Comparison of ENCODE assay signal across 20 cellular contexts in the genomic region with DNA sequence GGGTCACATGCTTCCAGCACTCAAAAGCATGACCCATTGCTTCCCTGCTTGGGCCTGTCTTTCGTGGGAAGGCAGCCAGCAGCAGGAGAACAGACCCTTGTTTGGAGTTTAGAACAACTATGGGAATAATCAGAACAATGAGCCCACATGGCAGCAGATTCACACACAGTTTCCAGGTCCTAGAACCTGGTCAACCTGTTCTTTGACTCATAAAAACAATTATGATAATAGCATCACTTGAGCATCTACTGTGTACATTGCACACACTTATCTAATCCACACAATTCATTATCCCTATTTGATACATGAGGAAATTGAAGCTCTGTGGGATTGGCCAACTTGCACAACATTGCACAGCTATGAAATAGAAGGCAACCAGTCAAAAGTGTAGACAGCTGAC. TPM values are rescaled to one million over a fixed set of nuclear protein-coding genes. Genes with fewer than 3 reads are reported as not detected.
"Had no signal": no experiment of that assay in that cellular context is flagged by ENCODE, and none has a peak within 500 bp of the region (broad histone marks: within the 10 kb centered on the region; RNA-seq: fewer than 3 reads in every experiment).

No MANE protein-coding gene starts in this region.

- H3K9me3 Mint-ChIP-seq: activated naive CD8-positive, alpha-beta T cell treated with anti-CD3 and anti-CD28 coated beads, Interleukin-2, amount 50 U/mL, for 24 hours; nephron; stimulated activated naive CD8-positive, alpha-beta T cell treated with anti-CD3 and anti-CD28 coated beads, Interleukin-15, Interleukin-2, amounts not matched to agents 100 ng/mL and 50 ng/mL, for 24 hours had no signal

- H3K36me3 ChIP-seq: cardiac muscle cell, gastrocnemius medialis, left lung, WERI-Rb-1 had no signal

- H3K27ac ChIP-seq: cardiac muscle cell, gastrocnemius medialis, left lung, psoas muscle, testis, WERI-Rb-1 had no signal

- H3K9me3 ChIP-seq: gastrocnemius medialis, left lung, psoas muscle, testis had no signal

- H3K27ac Mint-ChIP-seq: activated CD8-positive, alpha-beta T cell treated with anti-CD3 and anti-CD28 coated beads, Interleukin-2, amount 10 ng/mL, durations not matched to agents 7 days and 5 days; activated naive CD8-positive, alpha-beta T cell treated with anti-CD3 and anti-CD28 coated beads, Interleukin-2, amount 50 U/mL, for 24 hours; nephron; stimulated activated naive CD8-positive, alpha-beta T cell treated with anti-CD3 and anti-CD28 coated beads, Interleukin-15, Interleukin-2, amounts not matched to agents 100 ng/mL and 50 ng/mL, for 24 hours had no signal

- H3K27me3 ChIP-seq: cardiac muscle cell, gastrocnemius medialis, left lung, testis had no signal

- H3K4me3 Mint-ChIP-seq: activated CD8-positive, alpha-beta T cell treated with anti-CD3 and anti-CD28 coated beads, Interleukin-2, amount 10 ng/mL, durations not matched to agents 7 days and 5 days; activated naive CD8-positive, alpha-beta T cell treated with anti-CD3 and anti-CD28 coated beads, Interleukin-2, amount 50 U/mL, for 24 hours; nephron; stimulated activated naive CD8-positive, alpha-beta T cell treated with anti-CD3 and anti-CD28 coated beads, Interleukin-15, Interleukin-2, amounts not matched to agents 100 ng/mL and 50 ng/mL, for 24 hours had no signal

- H3K4me1 ChIP-seq: gastrocnemius medialis, left lung, psoas muscle, testis had no signal

- DNase-seq: activated CD4-positive, alpha-beta T cell treated with anti-CD3 and anti-CD28 coated beads for 48 hours; activated CD8-positive, alpha-beta memory T cell treated with anti-CD3 and anti-CD28 coated beads, Interleukin-2, amount 50 U/mL, for 48 hours; activated CD8-positive, alpha-beta T cell treated with anti-CD3 and anti-CD28 coated beads, Interleukin-2, amount 10 ng/mL, durations not matched to agents 7 days and 5 days; activated naive CD4-positive, alpha-beta T cell treated with Interleukin-2 at 50 U/mL for 16 hours; activated naive CD8-positive, alpha-beta T cell treated with anti-CD3 and anti-CD28 coated beads, Interleukin-2, amount 50 U/mL, for 24 hours; gastrocnemius medialis; islet precursor cell; left lung; mesenchymal stem cell; occipital lobe; psoas muscle; stimulated activated CD4-positive, alpha-beta T cell treated with anti-CD3 and anti-CD28 coated beads, Interleukin-12 subunit alpha, Interleukin-12 subunit beta, amount 100 ng/mL, for 4 hours; stimulated activated CD4-positive, alpha-beta T cell treated with anti-CD3 and anti-CD28 coated beads, Interleukin-4, amount 100 ng/mL, for 24 hours; T-helper 9 cell; testis had no signal

- ATAC-seq: activated CD8-positive, alpha-beta T cell treated with anti-CD3 and anti-CD28 coated beads, Interleukin-2, amount 10 ng/mL, durations not matched to agents 7 days and 5 days; activated naive CD8-positive, alpha-beta T cell treated with anti-CD3 and anti-CD28 coated beads, Interleukin-2, amount 50 U/mL, for 24 hours; gastrocnemius medialis; left lung; psoas muscle; sciatic nerve had no signal

- H3K4me3 ChIP-seq: cardiac muscle cell, gastrocnemius medialis, left lung, psoas muscle, testis had no signal

- H3K4me1 Mint-ChIP-seq: activated naive CD8-positive, alpha-beta T cell treated with anti-CD3 and anti-CD28 coated beads, Interleukin-2, amount 50 U/mL, for 24 hours; nephron had no signal

RNA-seq across cellular contexts. Expression of gene KLF4, which starts 41.7 kb away (rescaled TPM):
- polyA plus RNA-seq: cardiac muscle cell had no signal
